In the genomic region with DNA sequence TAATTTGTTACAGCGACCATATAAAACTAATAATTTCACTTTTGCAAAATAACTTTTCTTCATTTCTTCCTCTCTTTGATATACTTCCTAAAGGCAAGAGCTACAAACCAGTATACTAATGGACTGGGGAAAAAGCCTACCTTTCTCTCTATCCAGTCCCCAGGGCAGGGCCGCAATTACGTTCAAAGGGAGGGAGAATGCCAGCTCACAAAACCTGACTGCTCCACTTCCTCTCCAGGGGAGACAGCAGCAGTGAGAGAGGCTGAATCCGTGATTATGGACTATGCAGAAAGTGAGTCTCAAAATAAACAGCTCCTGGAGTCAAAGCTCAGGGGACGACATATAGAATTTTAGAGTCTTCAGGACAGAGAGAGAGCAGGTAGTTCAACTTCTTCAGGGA, we compare ENCODE assay signal across 22 cellular contexts.
"Had no signal": no experiment of that assay in that cellular context is flagged by ENCODE, and none has a peak within 500 bp of the region (broad histone marks: within the 10 kb centered on the region; RNA-seq: fewer than 3 reads in every experiment).

No MANE protein-coding gene starts in this region.

- H3K36me3 ChIP-seq: cardiac muscle cell, tibial artery had no signal

- H3K9me3 Mint-ChIP-seq: activated CD4-positive, alpha-beta T cell treated with anti-CD3 and anti-CD28 coated beads, Interleukin-2, amount 10 ng/mL, durations not matched to agents 7 days and 5 days; activated naive CD8-positive, alpha-beta T cell treated with anti-CD3 and anti-CD28 coated beads, Interleukin-2, amount 10 ng/mL, durations not matched to agents 7 days and 5 days; activated T-cell treated with anti-CD3 and anti-CD28 coated beads, Interleukin-2, amount 50 U/mL, for 24 hours; activated T-helper 2 cell treated with anti-CD3 and anti-CD28 coated beads, Interferon-gamma antibody, Interleukin-2, Interleukin-4, amounts not matched to agents 10 μg/mL and 5 μg/mL and 100 μg/mL, durations not matched to agents 14 hours and 24 hours and 36 hours had no signal

- H3K27ac ChIP-seq: cardiac muscle cell, tibial artery had no signal

- H3K4me1 Mint-ChIP-seq: activated naive CD8-positive, alpha-beta T cell treated with anti-CD3 and anti-CD28 coated beads, Interleukin-2, amount 10 ng/mL, durations not matched to agents 7 days and 5 days had no signal

- H3K27ac Mint-ChIP-seq: activated CD4-positive, alpha-beta T cell treated with anti-CD3 and anti-CD28 coated beads, Interleukin-2, amount 10 ng/mL, durations not matched to agents 7 days and 5 days; activated CD8-positive, alpha-beta T cell treated with anti-CD3 and anti-CD28 coated beads, Interleukin-2, amount 10 ng/mL, durations not matched to agents 7 days and 5 days; activated naive CD8-positive, alpha-beta T cell treated with anti-CD3 and anti-CD28 coated beads, Interleukin-2, amount 10 ng/mL, durations not matched to agents 7 days and 5 days; activated T-cell treated with anti-CD3 and anti-CD28 coated beads, Interleukin-2, amount 50 U/mL, for 24 hours; activated T-helper 2 cell treated with anti-CD3 and anti-CD28 coated beads, Interferon-gamma antibody, Interleukin-2, Interleukin-4, amounts not matched to agents 10 μg/mL and 5 μg/mL and 100 μg/mL, durations not matched to agents 14 hours and 24 hours and 36 hours; progenitor cell of endocrine pancreas had no signal

- H3K27me3 ChIP-seq: cardiac muscle cell had no signal

- H3K9me3 ChIP-seq: tibial artery had no signal

- H3K36me3 Mint-ChIP-seq: activated naive CD8-positive, alpha-beta T cell treated with anti-CD3 and anti-CD28 coated beads, Interleukin-2, amount 10 ng/mL, durations not matched to agents 7 days and 5 days had no signal

- DNase-seq: activated CD4-positive, alpha-beta T cell treated with anti-CD3 and anti-CD28 coated beads, Interleukin-2, amount 10 ng/mL, durations not matched to agents 7 days and 5 days; activated CD8-positive, alpha-beta T cell treated with anti-CD3 and anti-CD28 coated beads, Interleukin-2, amount 10 ng/mL, durations not matched to agents 7 days and 5 days; activated naive CD4-positive, alpha-beta T cell treated with Interleukin-2 at 50 U/mL for 16 hours; activated naive CD8-positive, alpha-beta T cell treated with anti-CD3 and anti-CD28 coated beads, Interleukin-2, amount 10 ng/mL, durations not matched to agents 7 days and 5 days; activated T-cell treated with anti-CD3 and anti-CD28 coated beads, Interleukin-2, amount 50 U/mL, for 24 hours; amygdala; dermis blood vessel endothelial cell; effector memory CD4-positive, alpha-beta T cell; left cardiac atrium; midbrain; stimulated activated CD4-positive, alpha-beta T cell treated with anti-CD3 and anti-CD28 coated beads, Interleukin-12 subunit alpha, Interleukin-12 subunit beta, amount 100 ng/mL, for 4 hours; stimulated activated CD4-positive, alpha-beta T cell treated with anti-CD3 and anti-CD28 coated beads, Interleukin-1b, Interleukin-23, amount 100 ng/mL, for 48 hours; stimulated activated CD8-positive, alpha-beta memory T cell treated with anti-CD3 and anti-CD28 coated beads, Interleukin-4, amount 100 ng/mL, for 48 hours; stimulated activated naive CD4-positive, alpha-beta T cell; T-helper 1 cell; T-helper 9 cell; tibial artery had no signal

- H3K4me3 Mint-ChIP-seq: activated CD4-positive, alpha-beta T cell treated with anti-CD3 and anti-CD28 coated beads, Interleukin-2, amount 10 ng/mL, durations not matched to agents 7 days and 5 days; activated CD8-positive, alpha-beta T cell treated with anti-CD3 and anti-CD28 coated beads, Interleukin-2, amount 10 ng/mL, durations not matched to agents 7 days and 5 days; activated naive CD8-positive, alpha-beta T cell treated with anti-CD3 and anti-CD28 coated beads, Interleukin-2, amount 10 ng/mL, durations not matched to agents 7 days and 5 days; activated T-cell treated with anti-CD3 and anti-CD28 coated beads, Interleukin-2, amount 50 U/mL, for 24 hours had no signal

- ATAC-seq: activated CD4-positive, CD25-positive, alpha-beta regulatory T cell treated with anti-CD3 and anti-CD28 coated beads, Interleukin-2, amount 50 U/mL, for 24 hours; activated CD8-positive, alpha-beta T cell treated with anti-CD3 and anti-CD28 coated beads, Interleukin-2, amount 10 ng/mL, durations not matched to agents 7 days and 5 days; left cardiac atrium had no signal

- H3K4me3 ChIP-seq: cardiac muscle cell, lung, tibial artery had no signal
